Comparison of ENCODE assay signal across 8 cellular contexts in the genomic region with DNA sequence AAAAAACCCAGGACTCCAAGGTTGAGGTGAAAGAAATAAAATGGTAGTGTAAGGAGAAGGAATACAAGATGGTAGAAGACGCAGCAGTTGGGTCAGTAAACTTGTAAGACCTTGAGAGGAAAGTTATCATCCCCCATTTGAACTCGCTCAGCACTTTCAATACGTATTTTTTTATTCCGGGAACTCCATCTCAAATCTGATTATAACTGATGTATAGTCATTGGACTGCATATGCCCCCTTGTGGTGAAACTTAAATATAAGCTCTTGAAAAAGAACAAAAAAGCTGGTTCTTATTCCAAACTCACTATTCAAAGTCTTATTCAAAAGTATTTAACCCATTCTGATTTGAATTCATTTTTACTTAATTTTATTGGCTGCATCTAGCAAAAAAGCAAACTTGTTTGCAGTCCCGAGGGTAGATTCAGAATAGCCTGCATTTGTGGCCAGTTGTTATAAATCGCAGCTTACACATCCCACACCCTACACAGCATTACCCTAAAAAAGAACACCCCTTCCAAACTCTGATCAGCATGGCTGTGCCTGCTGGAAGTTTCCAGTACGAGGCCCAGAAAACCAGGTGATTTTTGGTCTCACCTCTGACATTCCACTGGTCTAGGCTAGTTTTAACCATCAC.
DNase-seq lines count a peak whose midpoint lies in the region; ATAC-seq and TF ChIP-seq lines count a peak whose summit lies in the region.

No MANE protein-coding gene starts in this region.

- H3K27ac ChIP-seq in left ventricle myocardium inferior (replicated peaks): no peak overlapping the region

- H3K9me3 Mint-ChIP-seq in activated naive CD8-positive, alpha-beta T cell (ENCODE audit: low read depth): no peaks in the 10 kb centered on the region
- H3K9me3 Mint-ChIP-seq in activated naive CD8-positive, alpha-beta T cell treated with anti-CD3 and anti-CD28 coated beads for 36 hours: peaks cover 1% of the 10 kb centered on the region
- no peaks in the 10 kb centered on the region for H3K9me3 Mint-ChIP-seq in activated naive CD8-positive, alpha-beta T cell treated with anti-CD3 and anti-CD28 coated beads, Interleukin-2, amount 10 ng/mL, durations not matched to agents 7 days and 5 days

- peaks cover 6% of the 10 kb centered on the region for H3K27me3 Mint-ChIP-seq in activated naive CD8-positive, alpha-beta T cell
- H3K27me3 Mint-ChIP-seq in activated naive CD8-positive, alpha-beta T cell treated with anti-CD3 and anti-CD28 coated beads for 36 hours: peaks cover 46% of the 10 kb centered on the region
- peaks cover 36% of the 10 kb centered on the region for H3K27me3 Mint-ChIP-seq in activated naive CD8-positive, alpha-beta T cell treated with anti-CD3 and anti-CD28 coated beads, Interleukin-2, amount 10 ng/mL, durations not matched to agents 7 days and 5 days

- no peak overlapping the region for H3K27ac Mint-ChIP-seq in activated naive CD8-positive, alpha-beta T cell
- H3K27ac Mint-ChIP-seq in activated naive CD8-positive, alpha-beta T cell treated with anti-CD3 and anti-CD28 coated beads for 36 hours: no peak overlapping the region
- no peak overlapping the region for H3K27ac Mint-ChIP-seq in activated naive CD8-positive, alpha-beta T cell treated with anti-CD3 and anti-CD28 coated beads, Interleukin-2, amount 10 ng/mL, durations not matched to agents 7 days and 5 days

- POLR2A ChIA-PET in activated naive CD8-positive, alpha-beta T cell treated with anti-CD3 and anti-CD28 coated beads, Interleukin-2, amount 10 ng/mL, durations not matched to agents 7 days and 5 days (lab: Charles Lee): interaction anchor here (1.0 kb wide), 1 partner anchor 350 kb away, joined by 7 read pairs; a partner anchor contains a TSS

- TF ChIP-seq CTCF in left ventricle myocardium inferior (IDR thresholded peaks at IDR 0.05; ENCODE audit: borderline replicate concordance): peak; percentile 77

- H3K27me3 ChIP-seq in left ventricle myocardium inferior (ENCODE audit: low read depth): no peaks in the 10 kb centered on the region
- peaks cover 28% of the 10 kb centered on the region for H3K27me3 ChIP-seq in skeletal muscle satellite cell (ENCODE audit: control insufficient read depth, insufficient read depth, low read length)

- peak overlapping the region; percentile 45 for H3K4me3 Mint-ChIP-seq in activated naive CD8-positive, alpha-beta T cell
- H3K4me3 Mint-ChIP-seq in activated naive CD8-positive, alpha-beta T cell treated with anti-CD3 and anti-CD28 coated beads for 36 hours: no peak overlapping the region
- H3K4me3 Mint-ChIP-seq in activated naive CD8-positive, alpha-beta T cell treated with anti-CD3 and anti-CD28 coated beads, Interleukin-2, amount 10 ng/mL, durations not matched to agents 7 days and 5 days: peak overlapping the region; percentile 35

- H3K4me1 ChIP-seq in left ventricle myocardium inferior: no peaks in the 10 kb centered on the region
- peaks cover 2% of the 10 kb centered on the region for H3K4me1 ChIP-seq in skeletal muscle satellite cell (ENCODE audit: control insufficient read depth, insufficient read depth, low read length)

- H3K4me3 ChIP-seq in left ventricle myocardium inferior: peak overlapping the region; percentile 40
- no peak overlapping the region for H3K4me3 ChIP-seq in skeletal muscle satellite cell (ENCODE audit: low read length)

- ATAC-seq in activated naive CD8-positive, alpha-beta T cell treated with anti-CD3 and anti-CD28 coated beads, Interleukin-2, amount 10 ng/mL, durations not matched to agents 7 days and 5 days (ENCODE audit: low read depth): no peak

- H3K36me3 ChIP-seq in left ventricle myocardium inferior (no peaks in the 10 kb centered on the region), skeletal muscle satellite cell (ENCODE audit: insufficient read depth, low read length) (no peaks in the 10 kb centered on the region)

- DNase-seq in activated naive CD8-positive, alpha-beta T cell treated with anti-CD3 and anti-CD28 coated beads for 36 hours: no peak
- peak; percentile 15 for DNase-seq in NCI-H187 treated with DMSO at 0.1 percent for 48 hours (lab: John Stamatoyannopoulos, UW)
- no peak for DNase-seq in activated naive CD8-positive, alpha-beta T cell treated with anti-CD3 and anti-CD28 coated beads, Interleukin-2, amount 10 ng/mL, durations not matched to agents 7 days and 5 days
- no peak for DNase-seq in left ventricle myocardium inferior
- DNase-seq in activated effector memory CD4-positive, alpha-beta T cell treated with anti-CD3 and anti-CD28 coated beads, Interleukin-2, amount 50 U/mL, for 16 hours: no peak
- DNase-seq in UCSD-AML1 (lab: John Stamatoyannopoulos, UW; ENCODE audit: unreplicated experiment): no peak

- intact Hi-C loops in left ventricle myocardium inferior (cut with micrococcal nuclease): no loop called here

- no peak overlapping the region for H3K9ac ChIP-seq in skeletal muscle satellite cell (ENCODE audit: low read depth, low read length)

- peaks cover 25% of the 10 kb centered on the region for H3K4me1 Mint-ChIP-seq in activated naive CD8-positive, alpha-beta T cell (ENCODE audit: low read depth)
- peaks cover 33% of the 10 kb centered on the region for H3K4me1 Mint-ChIP-seq in activated naive CD8-positive, alpha-beta T cell treated with anti-CD3 and anti-CD28 coated beads for 36 hours
- peaks cover 21% of the 10 kb centered on the region for H3K4me1 Mint-ChIP-seq in activated naive CD8-positive, alpha-beta T cell treated with anti-CD3 and anti-CD28 coated beads, Interleukin-2, amount 10 ng/mL, durations not matched to agents 7 days and 5 days

- H3K4me2 ChIP-seq in skeletal muscle satellite cell (ENCODE audit: low read length): peak overlapping the region; percentile 72

- no peaks in the 10 kb centered on the region for H3K36me3 Mint-ChIP-seq in activated naive CD8-positive, alpha-beta T cell
- no peaks in the 10 kb centered on the region for H3K36me3 Mint-ChIP-seq in activated naive CD8-positive, alpha-beta T cell treated with anti-CD3 and anti-CD28 coated beads for 36 hours
- peaks cover 3% of the 10 kb centered on the region for H3K36me3 Mint-ChIP-seq in activated naive CD8-positive, alpha-beta T cell treated with anti-CD3 and anti-CD28 coated beads, Interleukin-2, amount 10 ng/mL, durations not matched to agents 7 days and 5 days

- H3K9me3 ChIP-seq in left ventricle myocardium inferior (replicated peaks) (no peaks in the 10 kb centered on the region), skeletal muscle satellite cell (replicated peaks; ENCODE audit: low read length) (no peaks in the 10 kb centered on the region)
